ENCODE assay signal across 2 cellular contexts in genomic region chr20:45792513-45793118, GRCh38.
TF ChIP-seq lines count a peak whose summit lies in the region.

No MANE protein-coding gene starts in this region.

TF ChIP-seq in endothelial cell of umbilical vein, 7 proteins besides CTCF, POLR2A, EP300 and RAD21 (continued from another document):
- TF ChIP-seq JUN (IDR thresholded peaks at IDR 0.05; ENCODE audit: borderline replicate concordance, insufficient read depth, insufficient read length, low read depth) (no peak), MAX (IDR thresholded peaks at IDR 0.05; ENCODE audit: insufficient read depth, insufficient read length) (no peak)

TF ChIP-seq in HEK293T, 16 proteins besides CTCF, POLR2A, EP300 and RAD21 (continued from another document):
- no peak for TF ChIP-seq CTBP1 (IDR thresholded peaks at IDR 0.05; ENCODE audit: borderline replicate concordance)
